ENCODE assay signal across 22 cellular contexts in the genomic region with DNA sequence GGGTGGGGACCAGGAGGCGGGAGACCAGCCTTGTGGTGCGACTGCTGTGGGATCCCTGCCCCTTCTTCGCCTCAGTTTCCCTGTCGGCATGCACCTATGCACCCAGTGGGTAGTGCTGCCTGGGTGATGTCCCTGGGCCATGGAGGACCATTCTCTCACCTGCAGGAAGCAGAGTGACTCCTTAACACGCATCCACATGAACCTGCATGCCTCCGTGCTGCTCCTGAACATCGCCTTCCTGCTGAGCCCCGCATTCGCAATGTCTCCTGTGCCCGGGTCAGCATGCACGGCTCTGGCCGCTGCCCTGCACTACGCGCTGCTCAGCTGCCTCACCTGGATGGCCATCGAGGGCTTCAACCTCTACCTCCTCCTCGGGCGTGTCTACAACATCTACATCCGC. TPM values are rescaled to one million over a fixed set of nuclear protein-coding genes. Genes with fewer than 3 reads are reported as not detected.
DNase-seq lines count a peak whose midpoint lies in the region; ATAC-seq, FAIRE-seq and TF ChIP-seq lines count a peak whose summit lies in the region.
"Had no signal": no experiment of that assay in that cellular context is flagged by ENCODE, and none has a peak within 500 bp of the region (broad histone marks: within the 10 kb centered on the region; RNA-seq: fewer than 3 reads in every experiment).

No MANE protein-coding gene starts in this region.

- BruUV-seq in IMR-90 (replicated peaks; lab: Mats Ljungman, UMichigan), result no TSS peak

- intact Hi-C loops in IMR-90 (cut with micrococcal nuclease), result no loop called here

- H3K4me3 ChIP-seq in IMR-90 (ENCODE audit: insufficient read depth, low read depth, low read length) (no peak overlapping the region), bronchial epithelial cell (ENCODE audit: low read depth, low read length) (no peak overlapping the region)

- H3K27me3 ChIP-seq in IMR-90 (ENCODE audit: control insufficient read depth, insufficient read depth, low read length) (peaks cover 22% of the 10 kb centered on the region), bronchial epithelial cell (ENCODE audit: control insufficient read depth, insufficient read depth, low read length) (no peaks in the 10 kb centered on the region)

- no peak overlapping the region for H3K56ac ChIP-seq in IMR-90 (ENCODE audit: extremely low read depth, insufficient read depth, low read length)

- dilution Hi-C loops in IMR-90 (cut with HindIII; ENCODE audit: low sequenced_read_pairs, unreplicated experiment), result no loop called here

- TF ChIP-seq CTCF in IMR-90 (conservative IDR thresholded peaks at IDR 0.05; ENCODE audit: low read depth, low read length) (no peak), bronchial epithelial cell (IDR thresholded peaks at IDR 0.05; ENCODE audit: insufficient read depth, low read length, severe bottlenecking) (no peak)

- POLR2A ChIA-PET in IMR-90 (lab: Charles Lee; ENCODE audit: unreplicated experiment), result no interaction called here

- H4K8ac ChIP-seq in IMR-90 (ENCODE audit: low read depth in 2 of 2, low read length in 2 of 2), result no peak overlapping the region

- no peak overlapping the region for H3K27ac ChIP-seq in IMR-90 (ENCODE audit: insufficient read depth, low read length)
- H3K27ac ChIP-seq: C4-2B had no signal

- ATAC-seq in IMR-90 (ENCODE audit: low read depth) (no peak), memory B cell (ENCODE audit: low read depth) (no peak)
- no peak for ATAC-seq in stimulated activated effector memory CD8-positive, alpha-beta T cell treated with anti-CD3 and anti-CD28 coated beads, Interleukin-12 subunit alpha, Interleukin-12 subunit beta, amount 100 ng/mL, for 72 hours

- no peak overlapping the region for H2BK120ac ChIP-seq in IMR-90 (ENCODE audit: low read depth, low read length)

- no peak overlapping the region for H3K23ac ChIP-seq in IMR-90 (ENCODE audit: low read depth, low read length)

- no peak overlapping the region for H3K4ac ChIP-seq in IMR-90 (ENCODE audit: low read depth, low read length)

- no peak overlapping the region for H3K9ac ChIP-seq in IMR-90 (ENCODE audit: low read depth, low read length)

- peak; percentile 28 for FAIRE-seq in bronchial epithelial cell (lab: Jason Lieb, UNC)
- FAIRE-seq: D721Med, H1 had no signal

- peak overlapping the region; percentile 63 for H3K27ac Mint-ChIP-seq in memory B cell
- peak overlapping the region; percentile 95 for H3K27ac Mint-ChIP-seq in stimulated activated effector memory CD8-positive, alpha-beta T cell treated with anti-CD3 and anti-CD28 coated beads, Interleukin-12 subunit alpha, Interleukin-12 subunit beta, amount 100 ng/mL, for 72 hours

- no peak overlapping the region for H2BK15ac ChIP-seq in IMR-90 (ENCODE audit: low read depth, low read length)

- no peaks in the 10 kb centered on the region for H4K20me1 ChIP-seq in IMR-90 (ENCODE audit: insufficient read depth, low read length)

- H3K27me3 Mint-ChIP-seq in memory B cell, result no peaks in the 10 kb centered on the region

- no peak overlapping the region for H3K18ac ChIP-seq in IMR-90 (ENCODE audit: low read depth, low read length)

- no peaks in the 10 kb centered on the region for H3K79me1 ChIP-seq in IMR-90 (ENCODE audit: low read depth in 1 of 2, low read length in 2 of 2)

- no peaks in the 10 kb centered on the region for H3K9me1 ChIP-seq in IMR-90 (ENCODE audit: insufficient read depth, low read length)

- in situ Hi-C loops in IMR-90 (cut with MboI; ENCODE audit: low sequenced_read_pairs), result loop anchor here (10.0 kb wide), 1 partner anchor 437 kb away; the partner anchor contains the start of genes USB1 and ZNF319

- no peak overlapping the region for H4K5ac ChIP-seq in IMR-90 (ENCODE audit: low read depth, low read length)

- H3K36me3 Mint-ChIP-seq in memory B cell, result peaks cover 46% of the 10 kb centered on the region
- peaks cover 100% of the 10 kb centered on the region for H3K36me3 Mint-ChIP-seq in stimulated activated effector memory CD8-positive, alpha-beta T cell treated with anti-CD3 and anti-CD28 coated beads, Interleukin-12 subunit alpha, Interleukin-12 subunit beta, amount 100 ng/mL, for 72 hours

- H2AK9ac ChIP-seq in IMR-90 (replicated peaks; ENCODE audit: low read depth, low read length, poor library complexity), result no peak overlapping the region

- H2BK5ac ChIP-seq in IMR-90 (ENCODE audit: low read depth, low read length, poor library complexity, severe bottlenecking), result no peak overlapping the region

- H4K91ac ChIP-seq in IMR-90 (ENCODE audit: insufficient read depth, low read depth, low read length), result no peak overlapping the region

- H2AFZ ChIP-seq in IMR-90 (replicated peaks; ENCODE audit: low read length, poor library complexity), result peak overlapping the region; percentile 10

- H3K14ac ChIP-seq in IMR-90 (replicated peaks; ENCODE audit: low read depth, low read length), result no peak overlapping the region

- H3K4me2 ChIP-seq in IMR-90 (ENCODE audit: low read depth, low read length), result no peak overlapping the region

- 94% methylated on average over 15 of the region's 18 CpGs; no CpG with 5 or more reads in 1 of the 2 experiments for WGBS in IMR-90 (ENCODE audit: extremely low coverage in 2 of 2, insufficient read length in 1 of 2), 2 experiments

- H3K9me3 ChIP-seq in IMR-90 (ENCODE audit: control insufficient read depth, insufficient read depth, low read length), result no peaks in the 10 kb centered on the region

- CTCF ChIA-PET in IMR-90 (lab: Yijun Ruan, JAX), result no interaction called here

- H3K36me3 ChIP-seq in IMR-90 (ENCODE audit: control insufficient read depth, insufficient read depth, low read length) (no peaks in the 10 kb centered on the region), bronchial epithelial cell (ENCODE audit: control insufficient read depth, insufficient read depth, low read length) (no peaks in the 10 kb centered on the region)

- peaks cover 3% of the 10 kb centered on the region; the same call in 1 of the 2 replicates for H3K4me1 ChIP-seq in IMR-90 (ENCODE audit: control insufficient read depth, insufficient read depth, low read length)

- no peak for DNase-seq in IMR-90
- no peak for DNase-seq in bronchial epithelial cell (ENCODE audit: low read depth)
- no peak for DNase-seq in memory B cell (ENCODE audit: low spot score in 2 of 2)
- no peak for DNase-seq in stimulated activated effector memory CD8-positive, alpha-beta T cell treated with anti-CD3 and anti-CD28 coated beads, Interleukin-12 subunit alpha, Interleukin-12 subunit beta, amount 100 ng/mL, for 72 hours (ENCODE audit: low spot score in 2 of 2)
- no peak for DNase-seq in amniotic stem cell (lab: John Stamatoyannopoulos, UW)
- no peak for DNase-seq in NCI-H446 treated with DMSO at 0.1 percent for 48 hours (lab: John Stamatoyannopoulos, UW)
- no peak for DNase-seq in NK-92 treated with Interleukin-12 subunit alpha and Interleukin-12 subunit beta, amount 100 ng/mL, for 24 hours (lab: John Stamatoyannopoulos, UW)
- DNase-seq: ACHN, AML-193, MM.1S, NCI-H1092, NCI-H1436 treated with DMSO at 0.1 percent for 48 hours, NCI-H2029, NCI-H2171, NCI-H774, OCI-M1, SHP77 treated with DMSO at 0.1 percent for 48 hours had no signal

- H2AK5ac ChIP-seq in IMR-90 (ENCODE audit: low read depth, low read length), result no peak overlapping the region

- TF ChIP-seq RAD21 in IMR-90 (IDR thresholded peaks at IDR 0.05; ENCODE audit: low read length), result no peak

- no peak for TF ChIP-seq POLR2A in IMR-90 (IDR thresholded peaks at IDR 0.05; ENCODE audit: low read depth, low read length)

- no peak overlapping the region for H2BK20ac ChIP-seq in IMR-90 (ENCODE audit: low read depth, low read length)

- peaks cover 15% of the 10 kb centered on the region for H3K9me3 Mint-ChIP-seq in memory B cell
- peaks cover 4% of the 10 kb centered on the region for H3K9me3 Mint-ChIP-seq in stimulated activated effector memory CD8-positive, alpha-beta T cell treated with anti-CD3 and anti-CD28 coated beads, Interleukin-12 subunit alpha, Interleukin-12 subunit beta, amount 100 ng/mL, for 72 hours

- H3K4me3 Mint-ChIP-seq in memory B cell, result no peak overlapping the region
- no peak overlapping the region for H3K4me3 Mint-ChIP-seq in stimulated activated effector memory CD8-positive, alpha-beta T cell treated with anti-CD3 and anti-CD28 coated beads, Interleukin-12 subunit alpha, Interleukin-12 subunit beta, amount 100 ng/mL, for 72 hours

- H3K4me1 Mint-ChIP-seq in memory B cell, result peaks cover 20% of the 10 kb centered on the region
- H3K4me1 Mint-ChIP-seq in stimulated activated effector memory CD8-positive, alpha-beta T cell treated with anti-CD3 and anti-CD28 coated beads, Interleukin-12 subunit alpha, Interleukin-12 subunit beta, amount 100 ng/mL, for 72 hours, result peaks cover 69% of the 10 kb centered on the region

TF ChIP-seq in IMR-90, 13 proteins besides CTCF, POLR2A, EP300 and RAD21:
- TF ChIP-seq CHD1 (IDR thresholded peaks at IDR 0.05; ENCODE audit: low read depth, low read length), result no peak
- no peak for TF ChIP-seq SMC3 (IDR thresholded peaks at IDR 0.05; ENCODE audit: low read depth, low read length)
- no peak for TF ChIP-seq BHLHE40 (IDR thresholded peaks at IDR 0.05; ENCODE audit: low read depth, low read length)
- TF ChIP-seq MAFK (IDR thresholded peaks at IDR 0.05; ENCODE audit: low read depth, low read length), result no peak
- TF ChIP-seq FOS (IDR thresholded peaks at IDR 0.05; ENCODE audit: low read depth, low read length), result no peak
- no peak for TF ChIP-seq CEBPB (IDR thresholded peaks at IDR 0.05; ENCODE audit: low read depth, low read length)
- no peak for TF ChIP-seq ELK1 (IDR thresholded peaks at IDR 0.05; ENCODE audit: borderline replicate concordance, low read depth, low read length)

RNA-seq across cellular contexts. Expression of gene ADGRG5, which starts 25.2 kb away (rescaled TPM):
- total RNA-seq in IMR-90 (2012; rRNA removed) (not detected in 2 replicates), bronchial epithelial cell (not detected in 2 replicates)
- not detected in 2 replicates for polyA plus RNA-seq in IMR-90 (2012; rRNA removed)
- 0.02 TPM in 1 of 2 replicates, not detected in the other for polyA plus RNA-seq in IMR-90 (2012; cell fraction: cytosol; rRNA removed)
- polyA plus RNA-seq in IMR-90 (2012; cell fraction: nucleus; rRNA removed; ENCODE audit: low replicate concordance), result 0.04 TPM in 1 of 2 replicates, not detected in the other
- total RNA-seq: LHCN-M2, NCI-H460 had no signal

RNA-seq across cellular contexts. Expression of gene CCDC102A, which starts 31.3 kb away (rescaled TPM):
- total RNA-seq in IMR-90 (2012; rRNA removed) (5.4 and 5.6 TPM in 2 replicates), bronchial epithelial cell (1.5 and 2.1 TPM in 2 replicates)
- polyA plus RNA-seq in IMR-90 (2012; rRNA removed), result 8.5 and 11.4 TPM in 2 replicates
- polyA plus RNA-seq in IMR-90 (2012; cell fraction: cytosol; rRNA removed), result 20.6 and 24.3 TPM in 2 replicates
- polyA plus RNA-seq in IMR-90 (2012; cell fraction: nucleus; rRNA removed; ENCODE audit: low replicate concordance), result 9.6 and 18.3 TPM in 2 replicates
